ENCODE assay signal across 35 cellular contexts in the genomic region with DNA sequence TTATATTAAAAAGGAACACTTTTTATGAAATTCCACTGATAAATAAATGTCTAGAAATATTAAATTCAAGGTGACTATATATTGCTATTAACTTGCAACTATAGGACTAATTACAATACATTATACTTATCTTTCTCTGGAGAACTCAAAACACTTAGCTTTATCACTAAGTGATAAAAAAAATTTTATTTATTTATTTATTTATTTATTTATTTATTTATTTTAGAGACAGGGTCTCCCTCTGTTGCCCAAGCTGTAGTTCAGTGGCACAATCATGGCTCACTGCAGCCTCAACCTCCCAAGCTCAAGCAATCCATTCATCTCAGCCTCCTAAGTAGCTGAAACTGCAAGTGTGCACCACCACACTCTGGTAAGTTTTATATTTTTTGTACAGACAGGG.
"Had no signal": no experiment of that assay in that cellular context is flagged by ENCODE, and none has a peak within 500 bp of the region (broad histone marks: within the 10 kb centered on the region; RNA-seq: fewer than 3 reads in every experiment).

No MANE protein-coding gene starts in this region.

- DNase-seq: Karpas-422, Kasumi-1, MG63, MM.1S, MV-4-11, NCI-H1048, NCI-H1092, NCI-H1092 treated with DMSO at 0.1 percent for 48 hours, NCI-H1105, NCI-H1105 treated with DMSO at 0.1 percent for 48 hours, NCI-H1417, NCI-H1417 treated with DMSO at 0.1 percent for 48 hours, NCI-H1436, NCI-H1436 treated with DMSO at 0.1 percent for 48 hours, NCI-H146, NCI-H1694, NCI-H1694 treated with DMSO at 0.1 percent for 48 hours, NCI-H187, NCI-H187 treated with DMSO at 0.1 percent for 48 hours, NCI-H1930, NCI-H2029, NCI-H2029 treated with DMSO at 0.1 percent for 48 hours, NCI-H2081, NCI-H2081 treated with DMSO at 0.1 percent for 48 hours, NCI-H2107, NCI-H2171, NCI-H2171 treated with DMSO at 0.1 percent for 48 hours, NCI-H2227 treated with DMSO at 0.1 percent for 48 hours, NCI-H226, NCI-H345, NCI-H446, NCI-H446 treated with DMSO at 0.1 percent for 48 hours, NCI-H510A, NCI-H510A treated with DMSO at 0.1 percent for 48 hours, NCI-H524 had no signal

- H3K36me3 ChIP-seq: MG63 had no signal

- H3K27me3 ChIP-seq: MG63 had no signal

- H3K9me3 ChIP-seq: MG63 had no signal

- H3K4me3 ChIP-seq: MG63 had no signal
